Comparison of ENCODE assay signal across 20 cellular contexts in genomic region chr12:6314776-6315175, GRCh38.
"Had no signal": no experiment of that assay in that cellular context is flagged by ENCODE, and none has a peak within 500 bp of the region (broad histone marks: within the 10 kb centered on the region; RNA-seq: fewer than 3 reads in every experiment).

No MANE protein-coding gene starts in this region.

- H3K9me3 ChIP-seq: esophagus squamous epithelium, mucosa of descending colon, ovary, psoas muscle had no signal

- H3K4me1 ChIP-seq: psoas muscle had no signal

- FAIRE-seq: bronchial epithelial cell, small intestine had no signal

- H3K27ac ChIP-seq: neural progenitor cell, ovary, psoas muscle had no signal

- ATAC-seq: mucosa of descending colon, psoas muscle, right cardiac atrium had no signal

- H3K9ac ChIP-seq: neural progenitor cell had no signal

- H3K27me3 ChIP-seq: ovary had no signal

- DNase-seq: activated CD4-positive, alpha-beta T cell treated with anti-CD3 and anti-CD28 coated beads for 48 hours; activated CD4-positive, CD25-positive, alpha-beta regulatory T cell; activated CD8-positive, alpha-beta memory T cell treated with anti-CD3 and anti-CD28 coated beads for 24 hours; activated CD8-positive, alpha-beta memory T cell treated with anti-CD3 and anti-CD28 coated beads, Interleukin-2, amount 50 U/mL, for 48 hours; activated gamma-delta T cell; effector memory CD4-positive, alpha-beta T cell; esophagus squamous epithelium; immature natural killer cell; naive B cell; ovary; psoas muscle; right cardiac atrium; small intestine; stimulated activated CD4-positive, alpha-beta T cell treated with anti-CD3 and anti-CD28 coated beads, Interleukin-15, amount 100 ng/mL, for 24 hours; stimulated activated CD4-positive, alpha-beta T cell treated with anti-CD3 and anti-CD28 coated beads, Interleukin-2, amount 100 ng/mL, for 48 hours; T-helper 1 cell; T-helper 9 cell had no signal

- H2AFZ ChIP-seq: neural progenitor cell had no signal

- H3K36me3 ChIP-seq: neural progenitor cell, ovary had no signal

- H3K4me2 ChIP-seq: neural progenitor cell had no signal

- H3K4me3 ChIP-seq: esophagus squamous epithelium, mucosa of descending colon, neural progenitor cell, ovary, psoas muscle had no signal
